In genomic region chr7:132784406-132784805, GRCh38 we compare ENCODE assay signal across 16 cellular contexts.
"Had no signal": no experiment of that assay in that cellular context is flagged by ENCODE, and none has a peak within 500 bp of the region (broad histone marks: within the 10 kb centered on the region; RNA-seq: fewer than 3 reads in every experiment).

No MANE protein-coding gene starts in this region.

- H3K27me3 Mint-ChIP-seq: activated CD4-positive, alpha-beta T cell treated with anti-CD3 and anti-CD28 coated beads, Interleukin-2, amount 10 ng/mL, durations not matched to agents 24 days and 14 days; activated CD8-positive, alpha-beta T cell treated with anti-CD3 and anti-CD28 coated beads for 36 hours; activated naive CD4-positive, alpha-beta T cell treated with anti-CD3 and anti-CD28 coated beads, Interleukin-2, amount 10 ng/mL, durations not matched to agents 7 days and 5 days; activated T-cell treated with anti-CD3 and anti-CD28 coated beads, Interleukin-2, amount 50 U/mL, for 24 hours; dendritic cell treated with granulocyte-macrophage colony-stimulating factor and Interleukin-4, amounts not matched to agents 40 ng/mL and 50 ng/mL, for 4 days had no signal

- H3K4me1 ChIP-seq: esophagus squamous epithelium had no signal

- H3K27ac ChIP-seq: esophagus squamous epithelium, heart right ventricle, parathyroid adenoma had no signal

- H3K27ac Mint-ChIP-seq: activated CD4-positive, alpha-beta T cell treated with anti-CD3 and anti-CD28 coated beads, Interleukin-2, amount 10 ng/mL, durations not matched to agents 24 days and 14 days; activated CD8-positive, alpha-beta T cell treated with anti-CD3 and anti-CD28 coated beads for 36 hours; activated naive CD4-positive, alpha-beta T cell treated with anti-CD3 and anti-CD28 coated beads, Interleukin-2, amount 10 ng/mL, durations not matched to agents 7 days and 5 days; activated T-cell treated with anti-CD3 and anti-CD28 coated beads, Interleukin-2, amount 50 U/mL, for 24 hours; dendritic cell treated with granulocyte-macrophage colony-stimulating factor and Interleukin-4, amounts not matched to agents 40 ng/mL and 50 ng/mL, for 4 days; natural killer cell had no signal

- H3K9me3 ChIP-seq: esophagus squamous epithelium, heart right ventricle had no signal

- H3K4me1 Mint-ChIP-seq: activated CD4-positive, alpha-beta T cell treated with anti-CD3 and anti-CD28 coated beads, Interleukin-2, amount 10 ng/mL, durations not matched to agents 24 days and 14 days; activated naive CD4-positive, alpha-beta T cell treated with anti-CD3 and anti-CD28 coated beads, Interleukin-2, amount 10 ng/mL, durations not matched to agents 7 days and 5 days had no signal

- H3K27me3 ChIP-seq: esophagus squamous epithelium, heart right ventricle had no signal

- H3K79me2 ChIP-seq: parathyroid adenoma had no signal

- H3K9me3 Mint-ChIP-seq: activated CD8-positive, alpha-beta T cell treated with anti-CD3 and anti-CD28 coated beads for 36 hours; activated naive CD4-positive, alpha-beta T cell treated with anti-CD3 and anti-CD28 coated beads, Interleukin-2, amount 10 ng/mL, durations not matched to agents 7 days and 5 days; activated T-cell treated with anti-CD3 and anti-CD28 coated beads, Interleukin-2, amount 50 U/mL, for 24 hours; dendritic cell treated with granulocyte-macrophage colony-stimulating factor and Interleukin-4, amounts not matched to agents 40 ng/mL and 50 ng/mL, for 4 days; natural killer cell had no signal

- H3K4me3 ChIP-seq: esophagus squamous epithelium, heart right ventricle had no signal

- ATAC-seq: activated CD8-positive, alpha-beta T cell treated with anti-CD3 and anti-CD28 coated beads for 36 hours; heart right ventricle; natural killer cell; sciatic nerve had no signal

- H3K4me3 Mint-ChIP-seq: activated CD4-positive, alpha-beta T cell treated with anti-CD3 and anti-CD28 coated beads, Interleukin-2, amount 10 ng/mL, durations not matched to agents 24 days and 14 days; activated CD8-positive, alpha-beta T cell treated with anti-CD3 and anti-CD28 coated beads for 36 hours; activated naive CD4-positive, alpha-beta T cell treated with anti-CD3 and anti-CD28 coated beads, Interleukin-2, amount 10 ng/mL, durations not matched to agents 7 days and 5 days; activated T-cell treated with anti-CD3 and anti-CD28 coated beads, Interleukin-2, amount 50 U/mL, for 24 hours; dendritic cell treated with granulocyte-macrophage colony-stimulating factor and Interleukin-4, amounts not matched to agents 40 ng/mL and 50 ng/mL, for 4 days; natural killer cell had no signal

- DNase-seq: activated CD4-positive, alpha-beta T cell treated with anti-CD3 and anti-CD28 coated beads, Interleukin-2, amount 10 ng/mL, durations not matched to agents 24 days and 14 days; activated CD4-positive, CD25-positive, alpha-beta regulatory T cell; activated CD8-positive, alpha-beta T cell treated with anti-CD3 and anti-CD28 coated beads for 36 hours; activated naive CD4-positive, alpha-beta T cell treated with anti-CD3 and anti-CD28 coated beads, Interleukin-2, amount 10 ng/mL, durations not matched to agents 7 days and 5 days; activated T-cell treated with anti-CD3 and anti-CD28 coated beads, Interleukin-2, amount 50 U/mL, for 24 hours; effector CD8-positive, alpha-beta T cell; esophagus squamous epithelium; heart right ventricle; natural killer cell; stimulated activated CD8-positive, alpha-beta memory T cell treated with anti-CD3 and anti-CD28 coated beads, Interleukin-4, amount 100 ng/mL, for 48 hours; stimulated activated naive CD4-positive, alpha-beta T cell; T-helper 1 cell; T-helper 9 cell had no signal

- H2AFZ ChIP-seq: parathyroid adenoma had no signal
